In the genomic region with DNA sequence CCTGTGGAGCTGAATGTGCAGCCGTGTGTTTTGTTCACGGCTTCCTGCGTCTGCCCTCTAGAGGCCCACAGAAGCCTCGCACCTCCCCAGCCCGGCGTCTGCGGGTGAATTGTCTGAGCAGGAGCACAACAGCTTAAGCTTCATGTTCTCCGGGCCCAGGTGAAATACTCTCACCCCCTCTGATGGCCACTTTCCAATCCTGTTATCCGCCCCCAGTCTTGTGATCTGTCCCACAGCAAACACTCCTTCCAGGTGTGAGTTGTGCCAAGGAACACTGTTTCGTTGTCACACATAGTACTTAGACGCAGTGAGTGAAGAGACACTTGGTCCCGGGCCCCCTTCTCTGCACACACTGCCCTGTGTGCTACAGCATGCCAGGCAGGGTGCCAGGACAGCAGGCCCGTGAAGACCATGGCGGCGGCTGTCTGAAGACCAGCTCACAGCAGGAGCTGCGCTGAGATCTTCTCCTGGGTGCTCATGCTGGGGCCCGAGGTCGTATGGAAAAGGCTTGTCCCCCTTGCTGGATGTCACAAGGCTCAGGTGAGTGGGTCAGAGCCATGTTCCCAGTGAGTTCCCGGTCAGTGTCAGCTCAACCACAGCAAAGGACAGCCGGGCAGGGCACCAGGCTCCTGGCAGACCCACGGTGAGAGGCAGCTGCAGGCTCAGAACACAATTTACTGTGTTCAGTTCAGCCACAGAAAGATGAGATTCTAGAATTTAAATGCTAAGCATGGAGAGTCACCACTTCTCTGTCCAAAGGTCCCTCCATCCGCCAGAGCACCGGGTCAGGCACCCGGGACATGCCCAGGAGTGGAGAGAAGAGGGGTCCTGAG, we compare ENCODE assay signal across 2 cellular contexts.
A peak's percentile ranks its signal among the peaks of the same experiment; 100 is the strongest.
TF ChIP-seq lines count a peak whose summit lies in the region.

No MANE protein-coding gene starts in this region.

TF ChIP-seq in SK-N-SH, 30 proteins besides CTCF, POLR2A, EP300 and RAD21 (continued from another document and continues in another):
- TF ChIP-seq GATA2 (CRISPR knock-in tag; IDR thresholded peaks at IDR 0.05) (no peak), SMC3 (IDR thresholded peaks at IDR 0.05; ENCODE audit: low read depth, low read length) (peak; percentile 87), RXRA (IDR thresholded peaks at IDR 0.05; ENCODE audit: borderline replicate concordance, low read depth) (no peak), NFIC (IDR thresholded peaks at IDR 0.05; ENCODE audit: borderline replicate concordance) (no peak), SIN3A (IDR thresholded peaks at IDR 0.05; ENCODE audit: borderline replicate concordance, low read depth, low read length) (no peak), FOXM1 (IDR thresholded peaks at IDR 0.05; ENCODE audit: low read depth) (no peak), TAF1 (IDR thresholded peaks at IDR 0.05; ENCODE audit: borderline replicate concordance, low read depth, low read length) (no peak), EZH2phosphoT487 (IDR thresholded peaks at IDR 0.05; ENCODE audit: borderline replicate concordance, low read depth) (no peak), TEAD4 (IDR thresholded peaks at IDR 0.05; ENCODE audit: borderline replicate concordance, insufficient read depth) (no peak), GABPA (IDR thresholded peaks at IDR 0.05; ENCODE audit: low read depth) (no peak), TCF12 (IDR thresholded peaks at IDR 0.05) (no peak), FOXJ3 (CRISPR knock-in tag; IDR thresholded peaks at IDR 0.05) (no peak), MXI1 (IDR thresholded peaks at IDR 0.05; ENCODE audit: low read depth, low read length) (0 out of 2 replicates have a peak, but pooled peaks have one; percentile 32)
- TF ChIP-seq, protein P1, sequence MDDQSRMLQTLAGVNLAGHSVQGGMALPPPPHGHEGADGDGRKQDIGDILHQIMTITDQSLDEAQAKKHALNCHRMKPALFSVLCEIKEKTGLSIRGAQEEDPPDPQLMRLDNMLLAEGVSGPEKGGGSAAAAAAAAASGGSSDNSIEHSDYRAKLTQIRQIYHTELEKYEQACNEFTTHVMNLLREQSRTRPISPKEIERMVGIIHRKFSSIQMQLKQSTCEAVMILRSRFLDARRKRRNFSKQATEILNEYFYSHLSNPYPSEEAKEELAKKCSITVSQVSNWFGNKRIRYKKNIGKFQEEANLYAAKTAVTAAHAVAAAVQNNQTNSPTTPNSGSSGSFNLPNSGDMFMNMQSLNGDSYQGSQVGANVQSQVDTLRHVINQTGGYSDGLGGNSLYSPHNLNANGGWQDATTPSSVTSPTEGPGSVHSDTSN (IDR thresholded peaks at IDR 0.05), result no peak
- TF ChIP-seq, protein P2, sequence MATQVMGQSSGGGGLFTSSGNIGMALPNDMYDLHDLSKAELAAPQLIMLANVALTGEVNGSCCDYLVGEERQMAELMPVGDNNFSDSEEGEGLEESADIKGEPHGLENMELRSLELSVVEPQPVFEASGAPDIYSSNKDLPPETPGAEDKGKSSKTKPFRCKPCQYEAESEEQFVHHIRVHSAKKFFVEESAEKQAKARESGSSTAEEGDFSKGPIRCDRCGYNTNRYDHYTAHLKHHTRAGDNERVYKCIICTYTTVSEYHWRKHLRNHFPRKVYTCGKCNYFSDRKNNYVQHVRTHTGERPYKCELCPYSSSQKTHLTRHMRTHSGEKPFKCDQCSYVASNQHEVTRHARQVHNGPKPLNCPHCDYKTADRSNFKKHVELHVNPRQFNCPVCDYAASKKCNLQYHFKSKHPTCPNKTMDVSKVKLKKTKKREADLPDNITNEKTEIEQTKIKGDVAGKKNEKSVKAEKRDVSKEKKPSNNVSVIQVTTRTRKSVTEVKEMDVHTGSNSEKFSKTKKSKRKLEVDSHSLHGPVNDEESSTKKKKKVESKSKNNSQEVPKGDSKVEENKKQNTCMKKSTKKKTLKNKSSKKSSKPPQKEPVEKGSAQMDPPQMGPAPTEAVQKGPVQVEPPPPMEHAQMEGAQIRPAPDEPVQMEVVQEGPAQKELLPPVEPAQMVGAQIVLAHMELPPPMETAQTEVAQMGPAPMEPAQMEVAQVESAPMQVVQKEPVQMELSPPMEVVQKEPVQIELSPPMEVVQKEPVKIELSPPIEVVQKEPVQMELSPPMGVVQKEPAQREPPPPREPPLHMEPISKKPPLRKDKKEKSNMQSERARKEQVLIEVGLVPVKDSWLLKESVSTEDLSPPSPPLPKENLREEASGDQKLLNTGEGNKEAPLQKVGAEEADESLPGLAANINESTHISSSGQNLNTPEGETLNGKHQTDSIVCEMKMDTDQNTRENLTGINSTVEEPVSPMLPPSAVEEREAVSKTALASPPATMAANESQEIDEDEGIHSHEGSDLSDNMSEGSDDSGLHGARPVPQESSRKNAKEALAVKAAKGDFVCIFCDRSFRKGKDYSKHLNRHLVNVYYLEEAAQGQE (IDR thresholded peaks at IDR 0.05; ENCODE audit: low read depth, low read length), result no peak
- TF ChIP-seq, protein P3, sequence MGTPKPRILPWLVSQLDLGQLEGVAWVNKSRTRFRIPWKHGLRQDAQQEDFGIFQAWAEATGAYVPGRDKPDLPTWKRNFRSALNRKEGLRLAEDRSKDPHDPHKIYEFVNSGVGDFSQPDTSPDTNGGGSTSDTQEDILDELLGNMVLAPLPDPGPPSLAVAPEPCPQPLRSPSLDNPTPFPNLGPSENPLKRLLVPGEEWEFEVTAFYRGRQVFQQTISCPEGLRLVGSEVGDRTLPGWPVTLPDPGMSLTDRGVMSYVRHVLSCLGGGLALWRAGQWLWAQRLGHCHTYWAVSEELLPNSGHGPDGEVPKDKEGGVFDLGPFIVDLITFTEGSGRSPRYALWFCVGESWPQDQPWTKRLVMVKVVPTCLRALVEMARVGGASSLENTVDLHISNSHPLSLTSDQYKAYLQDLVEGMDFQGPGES (IDR thresholded peaks at IDR 0.05; ENCODE audit: low read depth, low read length), result no peak
- TF ChIP-seq, protein P4, sequence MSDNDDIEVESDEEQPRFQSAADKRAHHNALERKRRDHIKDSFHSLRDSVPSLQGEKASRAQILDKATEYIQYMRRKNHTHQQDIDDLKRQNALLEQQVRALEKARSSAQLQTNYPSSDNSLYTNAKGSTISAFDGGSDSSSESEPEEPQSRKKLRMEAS (IDR thresholded peaks at IDR 0.05; ENCODE audit: low read depth), result no peak
- TF ChIP-seq, protein P5, sequence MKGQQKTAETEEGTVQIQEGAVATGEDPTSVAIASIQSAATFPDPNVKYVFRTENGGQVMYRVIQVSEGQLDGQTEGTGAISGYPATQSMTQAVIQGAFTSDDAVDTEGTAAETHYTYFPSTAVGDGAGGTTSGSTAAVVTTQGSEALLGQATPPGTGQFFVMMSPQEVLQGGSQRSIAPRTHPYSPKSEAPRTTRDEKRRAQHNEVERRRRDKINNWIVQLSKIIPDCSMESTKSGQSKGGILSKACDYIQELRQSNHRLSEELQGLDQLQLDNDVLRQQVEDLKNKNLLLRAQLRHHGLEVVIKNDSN (IDR thresholded peaks at IDR 0.05; ENCODE audit: borderline replicate concordance, low read depth), result no peak
- TF ChIP-seq, protein P6, sequence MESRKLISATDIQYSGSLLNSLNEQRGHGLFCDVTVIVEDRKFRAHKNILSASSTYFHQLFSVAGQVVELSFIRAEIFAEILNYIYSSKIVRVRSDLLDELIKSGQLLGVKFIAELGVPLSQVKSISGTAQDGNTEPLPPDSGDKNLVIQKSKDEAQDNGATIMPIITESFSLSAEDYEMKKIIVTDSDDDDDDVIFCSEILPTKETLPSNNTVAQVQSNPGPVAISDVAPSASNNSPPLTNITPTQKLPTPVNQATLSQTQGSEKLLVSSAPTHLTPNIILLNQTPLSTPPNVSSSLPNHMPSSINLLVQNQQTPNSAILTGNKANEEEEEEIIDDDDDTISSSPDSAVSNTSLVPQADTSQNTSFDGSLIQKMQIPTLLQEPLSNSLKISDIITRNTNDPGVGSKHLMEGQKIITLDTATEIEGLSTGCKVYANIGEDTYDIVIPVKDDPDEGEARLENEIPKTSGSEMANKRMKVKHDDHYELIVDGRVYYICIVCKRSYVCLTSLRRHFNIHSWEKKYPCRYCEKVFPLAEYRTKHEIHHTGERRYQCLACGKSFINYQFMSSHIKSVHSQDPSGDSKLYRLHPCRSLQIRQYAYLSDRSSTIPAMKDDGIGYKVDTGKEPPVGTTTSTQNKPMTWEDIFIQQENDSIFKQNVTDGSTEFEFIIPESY (IDR thresholded peaks at IDR 0.05; ENCODE audit: borderline replicate concordance, low read depth), result no peak

TF ChIP-seq in GM12878, 131 proteins besides CTCF, POLR2A, EP300 and RAD21 (continued from another document):
- TF ChIP-seq WRNIP1 (IDR thresholded peaks at IDR 0.05; ENCODE audit: borderline replicate concordance, low read depth, low read length) (no peak), YBX1 (IDR thresholded peaks at IDR 0.05) (no peak), ESRRA (IDR thresholded peaks at IDR 0.05; ENCODE audit: low read length) (no peak), NR2C2 (IDR thresholded peaks at IDR 0.05; ENCODE audit: borderline replicate concordance, control insufficient read depth, insufficient read length, low read depth) (no peak), ZNF207 (IDR thresholded peaks at IDR 0.05; ENCODE audit: borderline replicate concordance) (no peak), SIX5 (IDR thresholded peaks at IDR 0.05; ENCODE audit: low read depth, low read length, severe bottlenecking) (no peak), SP1 (IDR thresholded peaks at IDR 0.05; ENCODE audit: low read depth, low read length) (no peak)
- TF ChIP-seq, protein P7, sequence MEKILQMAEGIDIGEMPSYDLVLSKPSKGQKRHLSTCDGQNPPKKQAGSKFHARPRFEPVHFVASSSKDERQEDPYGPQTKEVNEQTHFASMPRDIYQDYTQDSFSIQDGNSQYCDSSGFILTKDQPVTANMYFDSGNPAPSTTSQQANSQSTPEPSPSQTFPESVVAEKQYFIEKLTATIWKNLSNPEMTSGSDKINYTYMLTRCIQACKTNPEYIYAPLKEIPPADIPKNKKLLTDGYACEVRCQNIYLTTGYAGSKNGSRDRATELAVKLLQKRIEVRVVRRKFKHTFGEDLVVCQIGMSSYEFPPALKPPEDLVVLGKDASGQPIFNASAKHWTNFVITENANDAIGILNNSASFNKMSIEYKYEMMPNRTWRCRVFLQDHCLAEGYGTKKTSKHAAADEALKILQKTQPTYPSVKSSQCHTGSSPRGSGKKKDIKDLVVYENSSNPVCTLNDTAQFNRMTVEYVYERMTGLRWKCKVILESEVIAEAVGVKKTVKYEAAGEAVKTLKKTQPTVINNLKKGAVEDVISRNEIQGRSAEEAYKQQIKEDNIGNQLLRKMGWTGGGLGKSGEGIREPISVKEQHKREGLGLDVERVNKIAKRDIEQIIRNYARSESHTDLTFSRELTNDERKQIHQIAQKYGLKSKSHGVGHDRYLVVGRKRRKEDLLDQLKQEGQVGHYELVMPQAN (conservative IDR thresholded peaks at IDR 0.05), result no peak
- TF ChIP-seq, protein P8, sequence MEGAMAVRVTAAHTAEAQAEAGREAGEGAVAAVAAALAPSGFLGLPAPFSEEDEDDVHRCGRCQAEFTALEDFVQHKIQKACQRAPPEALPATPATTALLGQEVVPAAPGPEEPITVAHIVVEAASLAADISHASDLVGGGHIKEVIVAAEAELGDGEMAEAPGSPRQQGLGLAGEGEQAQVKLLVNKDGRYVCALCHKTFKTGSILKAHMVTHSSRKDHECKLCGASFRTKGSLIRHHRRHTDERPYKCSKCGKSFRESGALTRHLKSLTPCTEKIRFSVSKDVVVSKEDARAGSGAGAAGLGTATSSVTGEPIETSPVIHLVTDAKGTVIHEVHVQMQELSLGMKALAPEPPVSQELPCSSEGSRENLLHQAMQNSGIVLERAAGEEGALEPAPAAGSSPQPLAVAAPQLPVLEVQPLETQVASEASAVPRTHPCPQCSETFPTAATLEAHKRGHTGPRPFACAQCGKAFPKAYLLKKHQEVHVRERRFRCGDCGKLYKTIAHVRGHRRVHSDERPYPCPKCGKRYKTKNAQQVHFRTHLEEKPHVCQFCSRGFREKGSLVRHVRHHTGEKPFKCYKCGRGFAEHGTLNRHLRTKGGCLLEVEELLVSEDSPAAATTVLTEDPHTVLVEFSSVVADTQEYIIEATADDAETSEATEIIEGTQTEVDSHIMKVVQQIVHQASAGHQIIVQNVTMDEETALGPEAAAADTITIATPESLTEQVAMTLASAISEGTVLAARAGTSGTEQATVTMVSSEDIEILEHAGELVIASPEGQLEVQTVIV (IDR thresholded peaks at IDR 0.05; ENCODE audit: borderline replicate concordance, partially characterized antibody), result no peak
- TF ChIP-seq, protein P9, sequence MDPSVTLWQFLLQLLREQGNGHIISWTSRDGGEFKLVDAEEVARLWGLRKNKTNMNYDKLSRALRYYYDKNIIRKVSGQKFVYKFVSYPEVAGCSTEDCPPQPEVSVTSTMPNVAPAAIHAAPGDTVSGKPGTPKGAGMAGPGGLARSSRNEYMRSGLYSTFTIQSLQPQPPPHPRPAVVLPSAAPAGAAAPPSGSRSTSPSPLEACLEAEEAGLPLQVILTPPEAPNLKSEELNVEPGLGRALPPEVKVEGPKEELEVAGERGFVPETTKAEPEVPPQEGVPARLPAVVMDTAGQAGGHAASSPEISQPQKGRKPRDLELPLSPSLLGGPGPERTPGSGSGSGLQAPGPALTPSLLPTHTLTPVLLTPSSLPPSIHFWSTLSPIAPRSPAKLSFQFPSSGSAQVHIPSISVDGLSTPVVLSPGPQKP (IDR thresholded peaks at IDR 0.05; ENCODE audit: low read depth, low read length), result no peak
- TF ChIP-seq, protein P10, sequence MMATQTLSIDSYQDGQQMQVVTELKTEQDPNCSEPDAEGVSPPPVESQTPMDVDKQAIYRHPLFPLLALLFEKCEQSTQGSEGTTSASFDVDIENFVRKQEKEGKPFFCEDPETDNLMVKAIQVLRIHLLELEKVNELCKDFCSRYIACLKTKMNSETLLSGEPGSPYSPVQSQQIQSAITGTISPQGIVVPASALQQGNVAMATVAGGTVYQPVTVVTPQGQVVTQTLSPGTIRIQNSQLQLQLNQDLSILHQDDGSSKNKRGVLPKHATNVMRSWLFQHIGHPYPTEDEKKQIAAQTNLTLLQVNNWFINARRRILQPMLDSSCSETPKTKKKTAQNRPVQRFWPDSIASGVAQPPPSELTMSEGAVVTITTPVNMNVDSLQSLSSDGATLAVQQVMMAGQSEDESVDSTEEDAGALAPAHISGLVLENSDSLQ (IDR thresholded peaks at IDR 0.05), result no peak
- TF ChIP-seq, protein P11, sequence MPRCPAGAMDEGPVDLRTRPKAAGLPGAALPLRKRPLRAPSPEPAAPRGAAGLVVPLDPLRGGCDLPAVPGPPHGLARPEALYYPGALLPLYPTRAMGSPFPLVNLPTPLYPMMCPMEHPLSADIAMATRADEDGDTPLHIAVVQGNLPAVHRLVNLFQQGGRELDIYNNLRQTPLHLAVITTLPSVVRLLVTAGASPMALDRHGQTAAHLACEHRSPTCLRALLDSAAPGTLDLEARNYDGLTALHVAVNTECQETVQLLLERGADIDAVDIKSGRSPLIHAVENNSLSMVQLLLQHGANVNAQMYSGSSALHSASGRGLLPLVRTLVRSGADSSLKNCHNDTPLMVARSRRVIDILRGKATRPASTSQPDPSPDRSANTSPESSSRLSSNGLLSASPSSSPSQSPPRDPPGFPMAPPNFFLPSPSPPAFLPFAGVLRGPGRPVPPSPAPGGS (IDR thresholded peaks at IDR 0.05; ENCODE audit: borderline replicate concordance, insufficient read depth, low read depth, low read length, poor library complexity, severe bottlenecking), result no peak
